8 cellular contexts compared by ENCODE assay signal in the genomic region with DNA sequence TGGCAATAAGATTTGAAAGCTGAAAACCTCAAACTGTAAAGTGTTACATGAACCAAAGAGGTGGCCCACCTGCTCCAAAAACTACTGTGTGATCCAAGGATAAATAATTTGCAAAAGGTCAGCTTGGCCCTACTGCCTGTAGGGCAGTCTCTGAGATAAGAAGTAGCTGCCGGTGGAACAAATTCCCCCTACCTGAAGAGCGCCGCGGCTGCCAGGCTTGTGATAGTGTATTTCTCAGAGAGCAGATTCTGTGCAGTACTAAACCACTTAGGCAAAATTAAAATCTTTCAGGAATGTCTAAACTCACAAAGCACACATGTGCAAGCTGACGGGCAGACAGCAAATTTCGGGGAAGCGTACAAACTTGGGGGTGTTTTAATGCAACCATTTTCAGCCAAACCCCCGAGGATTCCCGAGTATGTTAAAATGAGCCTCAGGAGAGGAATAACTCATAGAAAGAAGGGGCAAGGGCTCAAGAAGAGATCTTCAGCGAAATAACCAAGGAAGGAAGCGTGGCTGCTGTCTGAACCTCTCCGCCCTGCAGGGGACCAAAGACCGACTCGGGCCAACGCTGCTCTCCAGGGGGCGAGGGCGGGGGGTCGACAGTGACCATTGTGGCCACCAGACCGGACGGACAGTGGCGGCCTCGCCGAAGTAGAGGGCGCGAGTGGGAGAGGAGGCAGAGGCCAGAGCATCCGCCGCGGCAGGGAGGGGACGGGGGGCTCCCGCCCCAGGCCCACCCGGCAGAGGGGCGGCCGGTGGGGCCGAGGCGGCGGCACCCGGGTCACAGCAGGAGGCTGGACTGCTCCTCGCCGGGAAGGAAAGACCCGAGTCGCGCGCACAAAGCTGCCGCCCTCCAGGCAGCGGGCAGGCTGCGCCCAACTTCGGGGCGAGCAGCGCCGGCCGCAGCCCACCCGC. TPM values are rescaled to one million over a fixed set of nuclear protein-coding genes. Genes with fewer than 3 reads are reported as not detected.
A peak's percentile ranks its signal among the peaks of the same experiment; 100 is the strongest.
DNase-seq lines count a peak whose midpoint lies in the region; ATAC-seq, FAIRE-seq and TF ChIP-seq lines count a peak whose summit lies in the region.

No MANE protein-coding gene starts in this region.

- TF ChIP-seq CTCF in AG10803 (conservative IDR thresholded peaks at IDR 0.05; ENCODE audit: low read length) = no peak
- peak; percentile 23 for TF ChIP-seq CTCF in GM12873 (IDR thresholded peaks at IDR 0.05; ENCODE audit: insufficient read depth, low read depth, low read length, missing control alignments)
- TF ChIP-seq CTCF in ascending aorta (IDR thresholded peaks at IDR 0.05) = no peak

- 0 to 1% (median 1%) methylated on average over 33 to 52 of the region's 52 CpGs for WGBS in small intestine, 3 donors

- H3K4me3 ChIP-seq in AG10803 (ENCODE audit: low read length) = peak overlapping the region; percentile 86
- peak overlapping the region; percentile 76 to 98 for H3K4me3 ChIP-seq in ascending aorta
- H3K4me3 ChIP-seq in iPS-20b (ENCODE audit: low read length) = peak overlapping the region; percentile 96
- peak overlapping the region; percentile 90 to 91 for H3K4me3 ChIP-seq in small intestine (ENCODE audit: low read depth in 1 of 2, low read length in 2 of 2)

- H3K9ac ChIP-seq in iPS-20b (ENCODE audit: low read depth, low read length) = peak overlapping the region; percentile 85

- H3K4me1 ChIP-seq in ascending aorta (peaks cover 4 to 29% of the 10 kb centered on the region in 2 donors), iPS-20b (ENCODE audit: insufficient read depth, low read length) (peaks cover 28% of the 10 kb centered on the region), small intestine (ENCODE audit: control insufficient read depth in 2 of 2, insufficient read depth in 1 of 2, low read depth in 1 of 2, low read length in 1 of 2) (no peaks in the 10 kb centered on the region)

- no peak for FAIRE-seq in small intestine (lab: Jason Lieb, UNC)

- ATAC-seq in HG02884 (IDR thresholded peaks at IDR 0.05; ENCODE audit: unreplicated experiment) (peak; percentile 1), HG03469 (IDR thresholded peaks at IDR 0.05; ENCODE audit: unreplicated experiment) (no peak)

- DNase-seq in AG10803 (ENCODE audit: low read depth) (peak; percentile 7), NCI-H748 treated with DMSO at 0.1 percent for 48 hours (lab: John Stamatoyannopoulos, UW) (peak; percentile 16), ascending aorta (ENCODE audit: low spot score in 2 of 2) (peak in 1 of 2 donors; percentile 72), small intestine (peak; percentile 37)

- H3K9me3 ChIP-seq in ascending aorta = no peaks in the 10 kb centered on the region
- no peaks in the 10 kb centered on the region for H3K9me3 ChIP-seq in iPS-20b (ENCODE audit: insufficient read depth, low read depth, low read length)
- no peaks in the 10 kb centered on the region for H3K9me3 ChIP-seq in small intestine (ENCODE audit: control insufficient read depth, low read depth)

- no peaks in the 10 kb centered on the region for H3K27me3 ChIP-seq in ascending aorta
- no peaks in the 10 kb centered on the region for H3K27me3 ChIP-seq in iPS-20b (ENCODE audit: insufficient read depth, low read length)
- no peaks in the 10 kb centered on the region for H3K27me3 ChIP-seq in small intestine (ENCODE audit: control insufficient read depth in 2 of 2, insufficient read depth in 2 of 2, low read length in 2 of 2)

- H3K27ac ChIP-seq in ascending aorta (peak overlapping the region; percentile 78 to 88), iPS-20b (ENCODE audit: low read length) (no peak overlapping the region), small intestine (ENCODE audit: low read depth in 1 of 2, low read length in 1 of 2) (peak overlapping the region; percentile 45 to 70)

- intact Hi-C loops in ascending aorta (cut with DNase I) = loop anchor here (5.0 kb wide), 1 partner anchor 36 kb away; no protein-coding TSS in a partner anchor

- H3K36me3 ChIP-seq in ascending aorta (no peaks in the 10 kb centered on the region), iPS-20b (ENCODE audit: insufficient read depth, low read depth, low read length) (no peaks in the 10 kb centered on the region), small intestine (ENCODE audit: control insufficient read depth in 2 of 2, insufficient read depth in 2 of 2, low read length in 2 of 2) (no peaks in the 10 kb centered on the region)

RNA-seq across cellular contexts. Expression of a gene that starts 0.9 kb away (rescaled TPM):
- 10.9 TPM for total RNA-seq in ascending aorta
- 10 to 100 TPM in 1 of 3 donors, 1 to 10 TPM in 2; 4.0 to 15.9 (median 5.7) TPM for polyA plus RNA-seq in small intestine
